ENCODE assay signal across 13 cellular contexts in the genomic region with DNA sequence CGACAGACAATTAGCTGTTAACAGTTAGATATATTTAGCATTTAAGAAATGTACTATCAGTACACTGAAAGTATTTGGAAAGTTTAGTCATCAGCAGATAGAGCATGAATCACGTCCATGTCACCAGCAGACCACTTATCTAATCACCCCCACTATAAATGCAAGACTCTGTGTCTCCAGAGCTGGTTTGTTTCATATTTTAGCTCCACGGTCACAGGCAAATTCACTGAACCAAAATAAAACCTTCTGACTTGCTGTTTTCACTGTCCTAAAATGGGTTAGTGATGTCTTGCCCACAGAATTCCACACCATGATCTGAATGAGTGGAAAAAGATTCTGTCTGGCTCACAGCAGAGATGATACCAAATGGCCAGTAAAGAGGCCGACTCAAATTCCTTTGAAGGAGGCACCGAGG.
DNase-seq lines count a peak whose midpoint lies in the region; ATAC-seq, FAIRE-seq and TF ChIP-seq lines count a peak whose summit lies in the region.
"Had no signal": no experiment of that assay in that cellular context is flagged by ENCODE, and none has a peak within 500 bp of the region (broad histone marks: within the 10 kb centered on the region; RNA-seq: fewer than 3 reads in every experiment).

No MANE protein-coding gene starts in this region.

- no peak for TF ChIP-seq POLR2A in H54 (IDR thresholded peaks at IDR 0.05; ENCODE audit: low read depth, low read length)

- H3K36me3 ChIP-seq in heart right ventricle = no peaks in the 10 kb centered on the region
- H3K36me3 ChIP-seq: ovary had no signal

- H3K36me3 Mint-ChIP-seq in stimulated activated naive B cell treated with anti-CD40 and anti-IgM and Interleukin-4, amounts not matched to agents 10 μg/mL and 1 μg/mL and 100 μg/mL, for 72 hours = no peaks in the 10 kb centered on the region

- no peak for TF ChIP-seq CTCF in heart right ventricle (IDR thresholded peaks at IDR 0.05)

- no peaks in the 10 kb centered on the region for H3K9me3 ChIP-seq in heart right ventricle
- H3K9me3 ChIP-seq: ovary had no signal

- FAIRE-seq in H54 (lab: Jason Lieb, UNC) = peak; percentile 71
- FAIRE-seq: colon had no signal

- H3K27me3 Mint-ChIP-seq in stimulated activated naive B cell treated with anti-CD40 and anti-IgM and Interleukin-4, amounts not matched to agents 10 μg/mL and 1 μg/mL and 100 μg/mL, for 72 hours = no peaks in the 10 kb centered on the region

- no peaks in the 10 kb centered on the region for H3K27me3 ChIP-seq in heart right ventricle
- H3K27me3 ChIP-seq: ovary had no signal

- intact Hi-C loops in heart right ventricle (cut with DNase I) = loop anchor here in 7 of 10 donors (5.0 to 10.0 kb wide), 4 partner anchors 40 to 65 kb away; a partner anchor contains a TSS

- H3K4me1 ChIP-seq in heart right ventricle = peaks cover 0 to 84% (median 28%) of the 10 kb centered on the region in 9 donors

- H3K9me3 Mint-ChIP-seq in stimulated activated naive B cell treated with anti-CD40 and anti-IgM and Interleukin-4, amounts not matched to agents 10 μg/mL and 1 μg/mL and 100 μg/mL, for 72 hours = no peaks in the 10 kb centered on the region

- H3K4me3 ChIP-seq in heart right ventricle = no peak overlapping the region
- H3K4me3 ChIP-seq: ovary had no signal

- H3K27ac Mint-ChIP-seq in stimulated activated naive B cell treated with anti-CD40 and anti-IgM and Interleukin-4, amounts not matched to agents 10 μg/mL and 1 μg/mL and 100 μg/mL, for 72 hours = no peak overlapping the region

- H3K4me3 Mint-ChIP-seq in stimulated activated naive B cell treated with anti-CD40 and anti-IgM and Interleukin-4, amounts not matched to agents 10 μg/mL and 1 μg/mL and 100 μg/mL, for 72 hours = no peak overlapping the region

- peak; percentile 72 to 93 (median 88) for ATAC-seq in heart right ventricle
- ATAC-seq in GM18867 (IDR thresholded peaks at IDR 0.05; ENCODE audit: unreplicated experiment) = no peak
- ATAC-seq in stimulated activated naive B cell treated with anti-CD40 and anti-IgM and Interleukin-4, amounts not matched to agents 10 μg/mL and 1 μg/mL and 100 μg/mL, for 72 hours (replicated peaks) = no peak

- DNase-seq in H54 (ENCODE audit: insufficient read length, low spot score) (no peak), amniotic epithelial cell (ENCODE audit: low read depth) (peak; percentile 89), heart right ventricle (peak in 1 of 2 donors; percentile 33), renal cortical epithelial cell (ENCODE audit: low read depth) (peak; percentile 72), H4 (ENCODE audit: low spot score) (no peak), NCI-H2081 treated with DMSO at 0.1 percent for 48 hours (lab: John Stamatoyannopoulos, UW) (no peak)
- no peak for DNase-seq in stimulated activated naive B cell treated with anti-CD40 and anti-IgM and Interleukin-4, amounts not matched to agents 10 μg/mL and 1 μg/mL and 100 μg/mL, for 72 hours
- DNase-seq: activated T-cell treated with anti-CD3 and anti-CD28 coated beads, Interleukin-2, amount 50 U/mL, for 48 hours; DND-41; H7; ovary had no signal

- WGBS in heart right ventricle, 2 donors = 14 to 15% methylated on average over 5 of the region's 5 CpGs

- H3K4me1 Mint-ChIP-seq in stimulated activated naive B cell treated with anti-CD40 and anti-IgM and Interleukin-4, amounts not matched to agents 10 μg/mL and 1 μg/mL and 100 μg/mL, for 72 hours = no peaks in the 10 kb centered on the region

- peak overlapping the region; percentile 60 to 88 (median 85) for H3K27ac ChIP-seq in heart right ventricle
- H3K27ac ChIP-seq: ovary had no signal

Comparison
In these comparisons a context has a peak if more than half of its experiments do, and no peak if none do; other contexts are left out.
1. DNase-seq: peak in amniotic epithelial cell (single experiment) and renal cortical epithelial cell (single experiment); none in H54 (single experiment), H4 (single experiment), NCI-H2081 treated with DMSO at 0.1 percent for 48 hours (single experiment) and stimulated activated naive B cell treated with anti-CD40 and anti-IgM and Interleukin-4, amounts not matched to agents 10 μg/mL and 1 μg/mL and 100 μg/mL, for 72 hours (single experiment).
2. ATAC-seq: peak in heart right ventricle (8 of 8); none in GM18867 (single experiment) and stimulated activated naive B cell treated with anti-CD40 and anti-IgM and Interleukin-4, amounts not matched to agents 10 μg/mL and 1 μg/mL and 100 μg/mL, for 72 hours (0 of 2).